Comparison of ENCODE assay signal across 7 cellular contexts in genomic region chr3:160448845-160449659, GRCh38. TPM values are rescaled to one million over a fixed set of nuclear protein-coding genes. Genes with fewer than 3 reads are reported as not detected.
DNase-seq lines count a peak whose midpoint lies in the region; ATAC-seq and TF ChIP-seq lines count a peak whose summit lies in the region.

No MANE protein-coding gene starts in this region.

- TF ChIP-seq CTCF in right atrium auricular region (IDR thresholded peaks at IDR 0.05) (no peak), retinal pigment epithelial cell (conservative IDR thresholded peaks at IDR 0.05; ENCODE audit: low read depth, low read length) (no peak)

- peak overlapping the region; percentile 89 for H3K9ac ChIP-seq in Karpas-422 (ENCODE audit: low read length)

- H3K36me3 ChIP-seq in Karpas-422 (ENCODE audit: insufficient read depth, low read length) (peaks cover 22% of the 10 kb centered on the region), right atrium auricular region (no peaks in the 10 kb centered on the region)

- H4K20me1 ChIP-seq in Karpas-422 (ENCODE audit: insufficient read depth, low read depth, low read length), result no peaks in the 10 kb centered on the region

- H3K4me3 ChIP-seq in Karpas-422 (ENCODE audit: low read length) (peak overlapping the region; percentile 90), right atrium auricular region (peak overlapping the region; percentile 18 to 51), retinal pigment epithelial cell (ENCODE audit: low read length) (peak overlapping the region; percentile 87)

- H3K9me3 ChIP-seq in Karpas-422 (ENCODE audit: low read length), result no peaks in the 10 kb centered on the region
- H3K9me3 ChIP-seq in right atrium auricular region, result no peaks in the 10 kb centered on the region

- no peaks in the 10 kb centered on the region for H3K9me2 ChIP-seq in Karpas-422 (replicated peaks; ENCODE audit: insufficient read depth, low read length)

- ATAC-seq in GM18498 (IDR thresholded peaks at IDR 0.05; ENCODE audit: unreplicated experiment) (peak; percentile 48), GM21737 (IDR thresholded peaks at IDR 0.05; ENCODE audit: unreplicated experiment) (peak; percentile 33)

- H3K27me3 ChIP-seq in Karpas-422 (ENCODE audit: low read length), result no peaks in the 10 kb centered on the region
- H3K27me3 ChIP-seq in right atrium auricular region, result peaks cover 0 to 14% of the 10 kb centered on the region in 2 donors

- peak overlapping the region; percentile 76; the same call in 1 of the 2 replicates for H2AFZ ChIP-seq in Karpas-422 (ENCODE audit: low read length)

- H3K4me1 ChIP-seq in Karpas-422 (ENCODE audit: low read length) (peaks cover 21% of the 10 kb centered on the region), right atrium auricular region (peaks cover 0 to 16% of the 10 kb centered on the region in 2 donors)

- H3K79me2 ChIP-seq in Karpas-422 (ENCODE audit: low read length), result peaks cover 52% of the 10 kb centered on the region

- peak overlapping the region; percentile 70 for H3K27ac ChIP-seq in Karpas-422 (ENCODE audit: low read length)
- peak overlapping the region in 1 of 2 donors; percentile 20 for H3K27ac ChIP-seq in right atrium auricular region

- H3K4me2 ChIP-seq in Karpas-422 (ENCODE audit: low read depth, low read length, poor library complexity, severe bottlenecking), result peak overlapping the region; percentile 80

- DNase-seq in Karpas-422, result peak; percentile 83
- DNase-seq in amniotic epithelial cell (ENCODE audit: low read depth), result peak; percentile 58
- no peak for DNase-seq in right atrium auricular region (ENCODE audit: low spot score)
- DNase-seq in retinal pigment epithelial cell (ENCODE audit: low read depth), result no peak
- DNase-seq in DMS79 (lab: John Stamatoyannopoulos, UW), result no peak

RNA-seq across cellular contexts. Expression of gene TRIM59, which starts 0.5 kb away (rescaled TPM):
- total RNA-seq in Karpas-422 (2014; rRNA removed; shearing (Covaris generic); ENCODE audit: low replicate concordance), result 7.0 and 39.3 TPM in 2 replicates
- total RNA-seq in right atrium auricular region, result under 1 TPM; 0.15 to 0.79 TPM

RNA-seq across cellular contexts. Expression of gene SMC4, which starts 49.6 kb away (rescaled TPM):
- total RNA-seq in Karpas-422 (2014; rRNA removed; shearing (Covaris generic); ENCODE audit: low replicate concordance), result 99.1 and 173 TPM in 2 replicates
- 10 to 100 TPM; 10.7 to 10.8 TPM for total RNA-seq in right atrium auricular region

RNA-seq across cellular contexts. Expression of gene IFT80, which starts 50.0 kb away (rescaled TPM):
- 40.7 and 44.8 TPM in 2 replicates for total RNA-seq in Karpas-422 (2014; rRNA removed; shearing (Covaris generic); ENCODE audit: low replicate concordance)
- 10 to 100 TPM; 13.8 to 14.1 TPM for total RNA-seq in right atrium auricular region

Comparison
In these comparisons a context has a peak if more than half of its experiments do, and no peak if none do; other contexts are left out.
1. DNase-seq: peak in Karpas-422 (single experiment) and amniotic epithelial cell (single experiment); none in right atrium auricular region (single experiment), retinal pigment epithelial cell (single experiment) and DMS79 (single experiment).
2. H3K4me3 ChIP-seq: peak in every context shown above with its lines; median percentile 90 in Karpas-422; 87 in retinal pigment epithelial cell; 34 in right atrium auricular region.